10 cellular contexts compared by ENCODE assay signal in genomic region chr1:66374561-66375111, GRCh38.
DNase-seq lines count a peak whose midpoint lies in the region; ATAC-seq and TF ChIP-seq lines count a peak whose summit lies in the region.
"Had no signal": no experiment of that assay in that cellular context is flagged by ENCODE, and none has a peak within 500 bp of the region (broad histone marks: within the 10 kb centered on the region; RNA-seq: fewer than 3 reads in every experiment).

No MANE protein-coding gene starts in this region.

- no peak overlapping the region for H4K91ac ChIP-seq in mesenchymal stem cell (ENCODE audit: low read length)

- H3K4me2 ChIP-seq in mesenchymal stem cell (ENCODE audit: low read length, poor library complexity, severe bottlenecking): no peak overlapping the region

- H3K27ac ChIP-seq in mesenchymal stem cell (ENCODE audit: low read length, poor library complexity, severe bottlenecking) (peak overlapping the region; percentile 29), coronary artery (peak overlapping the region in 1 of 2 donors; percentile 61)
- H3K27ac ChIP-seq: pancreas, SK-N-MC had no signal

- H3K27me3 ChIP-seq in mesenchymal stem cell (ENCODE audit: control insufficient read depth in 1 of 2, insufficient read depth in 1 of 2, low read length in 2 of 2): no peaks in the 10 kb centered on the region
- H3K27me3 ChIP-seq: pancreas had no signal

- no peaks in the 10 kb centered on the region for H3K9me3 ChIP-seq in mesenchymal stem cell (ENCODE audit: control insufficient read depth, low read length)
- H3K9me3 ChIP-seq: pancreas had no signal

- H2AK5ac ChIP-seq in mesenchymal stem cell (ENCODE audit: low read length, severe bottlenecking): no peak overlapping the region

- H3K36me3 ChIP-seq in mesenchymal stem cell (ENCODE audit: control insufficient read depth in 1 of 2, insufficient read depth in 2 of 2, low read depth in 1 of 2, low read length in 2 of 2): peaks cover 0 to 6% of the 10 kb centered on the region in 2 experiments
- H3K36me3 ChIP-seq: pancreas had no signal

- peak; percentile 40 for ATAC-seq in GM21515 (IDR thresholded peaks at IDR 0.05; ENCODE audit: unreplicated experiment)

- WGBS in mesenchymal stem cell: no CpG with 5 or more reads among the region's 2 CpGs

- H2BK120ac ChIP-seq in mesenchymal stem cell (ENCODE audit: low read depth, low read length): no peak overlapping the region

- H3K9ac ChIP-seq in mesenchymal stem cell (ENCODE audit: low read length): peak overlapping the region; percentile 19

- H3K18ac ChIP-seq in mesenchymal stem cell (ENCODE audit: low read depth in 1 of 2, low read length in 2 of 2): no peak overlapping the region

- H3K23ac ChIP-seq in mesenchymal stem cell (ENCODE audit: low read length in 2 of 2): no peak overlapping the region

- H2BK5ac ChIP-seq in mesenchymal stem cell (ENCODE audit: low read depth, low read length, poor library complexity, severe bottlenecking): no peak overlapping the region

- no peak overlapping the region for H3K4ac ChIP-seq in mesenchymal stem cell (ENCODE audit: low read depth in 1 of 2, low read length in 2 of 2)

- no peak overlapping the region for H3K14ac ChIP-seq in mesenchymal stem cell (ENCODE audit: low read length in 2 of 2)

- H3K4me3 ChIP-seq in mesenchymal stem cell (ENCODE audit: insufficient read depth in 1 of 2, low read depth in 1 of 2, low read length in 2 of 2) (peak overlapping the region in 1 of 2 experiments; percentile 14), coronary artery (no peak overlapping the region)
- H3K4me3 ChIP-seq: pancreas, SK-N-MC had no signal

- DNase-seq in GM04503 (ENCODE audit: low read depth): peak; percentile 68
- peak; percentile 53 for DNase-seq in HS-27A (ENCODE audit: low read depth)
- DNase-seq in amniotic stem cell (lab: John Stamatoyannopoulos, UW): peak; percentile 84
- peak; percentile 75 for DNase-seq in mesenchymal stem cell
- no peak for DNase-seq in COLO668 (lab: John Stamatoyannopoulos, UW; ENCODE audit: unreplicated experiment)
- no peak for DNase-seq in NCI-H2196 (lab: John Stamatoyannopoulos, UW; ENCODE audit: unreplicated experiment)
- no peak for DNase-seq in coronary artery (ENCODE audit: low spot score)
- DNase-seq: pancreas had no signal

- TF ChIP-seq CTCF in coronary artery (IDR thresholded peaks at IDR 0.05): no peak

- H2BK12ac ChIP-seq in mesenchymal stem cell (ENCODE audit: low read length in 2 of 2): no peak overlapping the region

- H4K8ac ChIP-seq in mesenchymal stem cell (ENCODE audit: low read length): no peak overlapping the region

- H2BK15ac ChIP-seq in mesenchymal stem cell (ENCODE audit: low read depth, poor library complexity, severe bottlenecking): no peak overlapping the region

- no peak overlapping the region for H2AFZ ChIP-seq in mesenchymal stem cell (ENCODE audit: low read depth, low read length)

- no peaks in the 10 kb centered on the region for H3K79me1 ChIP-seq in mesenchymal stem cell (replicated peaks; ENCODE audit: low read length, poor library complexity, severe bottlenecking)

- H3K4me1 ChIP-seq in mesenchymal stem cell (ENCODE audit: control insufficient read depth, insufficient read depth, low read depth, low read length): peaks cover 4% of the 10 kb centered on the region
- H3K4me1 ChIP-seq: pancreas had no signal

Comparison
In these comparisons a context has a peak if more than half of its experiments do, and no peak if none do; other contexts are left out.
1. DNase-seq: peak in GM04503 (single experiment), HS-27A (single experiment), amniotic stem cell (single experiment) and mesenchymal stem cell (single experiment); none in COLO668 (single experiment), NCI-H2196 (single experiment) and coronary artery (single experiment).